ENCODE assay signal across 10 cellular contexts in the genomic region with DNA sequence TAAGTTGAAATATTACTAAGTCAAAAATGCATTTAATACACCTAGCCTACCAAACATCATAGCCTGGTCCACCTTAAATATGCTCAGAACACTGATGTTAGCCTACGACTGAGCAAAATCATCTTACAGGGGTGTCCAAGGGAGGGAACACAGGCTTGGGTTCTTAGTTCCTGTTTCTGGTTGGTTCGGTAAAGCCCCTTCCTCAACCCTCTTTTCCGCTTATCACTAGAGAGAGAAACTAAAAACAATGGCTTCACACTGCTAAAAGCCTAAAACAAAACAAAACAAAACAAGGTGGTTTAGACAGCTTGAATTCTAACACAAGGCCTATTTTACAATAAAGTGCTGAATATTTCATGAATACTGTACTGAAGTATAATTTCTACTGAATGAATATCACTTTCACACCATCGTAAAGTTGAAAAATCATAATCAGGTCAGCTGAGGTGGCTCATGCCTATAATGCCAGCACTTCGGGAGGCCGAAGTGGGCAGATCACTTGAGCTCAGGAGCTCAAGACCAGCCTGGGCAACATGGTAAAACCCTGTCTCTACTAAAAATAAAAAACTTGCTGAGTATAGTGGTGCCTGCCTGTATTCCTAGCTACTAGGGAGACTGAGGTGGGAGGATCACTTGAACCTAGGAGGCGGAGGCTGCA.
A peak's percentile ranks its signal among the peaks of the same experiment; 100 is the strongest.
DNase-seq lines count a peak whose midpoint lies in the region; ATAC-seq and TF ChIP-seq lines count a peak whose summit lies in the region.
"Had no signal": no experiment of that assay in that cellular context is flagged by ENCODE, and none has a peak within 500 bp of the region (broad histone marks: within the 10 kb centered on the region; RNA-seq: fewer than 3 reads in every experiment).

No MANE protein-coding gene starts in this region.

- 57 to 81% (median 66%) methylated on average over 7 of the region's 7 CpGs for WGBS in ovary, 3 donors

- H3K4me1 Mint-ChIP-seq in memory B cell: peaks cover 34% of the 10 kb centered on the region

- no peak for TF ChIP-seq EP300 in ovary (IDR thresholded peaks at IDR 0.05)

- H3K27ac ChIP-seq in ovary: no peak overlapping the region
- H3K27ac ChIP-seq: cardiac muscle cell had no signal

- peak; percentile 79 for ATAC-seq in GM18520 (IDR thresholded peaks at IDR 0.05; ENCODE audit: unreplicated experiment)
- ATAC-seq in GM21576 (IDR thresholded peaks at IDR 0.05; ENCODE audit: unreplicated experiment): peak; percentile 94
- ATAC-seq in HG03571 (IDR thresholded peaks at IDR 0.05; ENCODE audit: unreplicated experiment): peak; percentile 87
- ATAC-seq in memory B cell (ENCODE audit: low read depth): peak; percentile 99
- ATAC-seq: Panc1 had no signal

- peak in 1 of 2 donors; percentile 63 for DNase-seq in memory B cell (ENCODE audit: low spot score in 2 of 2)
- no peak for DNase-seq in inferior parietal cortex (ENCODE audit: extremely low spot score)
- no peak for DNase-seq in SKM-1 (lab: John Stamatoyannopoulos, UW; ENCODE audit: unreplicated experiment)
- no peak for DNase-seq in ovary
- DNase-seq in effector CD4-positive, alpha-beta T cell: no peak

- peak overlapping the region; percentile 95 for H3K27ac Mint-ChIP-seq in memory B cell

- TF ChIP-seq CTCF in ovary (IDR thresholded peaks at IDR 0.05): no peak

- no peak overlapping the region for H3K4me3 ChIP-seq in ovary
- H3K4me3 ChIP-seq: cardiac muscle cell had no signal

- peak overlapping the region; percentile 82 for H3K4me3 Mint-ChIP-seq in memory B cell

- no peaks in the 10 kb centered on the region for H3K9me3 ChIP-seq in ovary

- TF ChIP-seq POLR2A in ovary (IDR thresholded peaks at IDR 0.05): no peak

- no peaks in the 10 kb centered on the region for H3K36me3 ChIP-seq in ovary
- H3K36me3 ChIP-seq: cardiac muscle cell had no signal

- H3K9me3 Mint-ChIP-seq in memory B cell: no peaks in the 10 kb centered on the region

- no peaks in the 10 kb centered on the region for H3K27me3 ChIP-seq in ovary
- H3K27me3 ChIP-seq: cardiac muscle cell had no signal

- intact Hi-C loops in ovary (cut with DNase I): no loop called here

- no peaks in the 10 kb centered on the region for H3K27me3 Mint-ChIP-seq in memory B cell

- peaks cover 6% of the 10 kb centered on the region for H3K36me3 Mint-ChIP-seq in memory B cell

- peaks cover 4% of the 10 kb centered on the region for H3K4me1 ChIP-seq in ovary (ENCODE audit: insufficient read depth)
